Comparison of ENCODE assay signal across 18 cellular contexts in genomic region chr12:58206876-58207275, GRCh38.
DNase-seq lines count a peak whose midpoint lies in the region; TF ChIP-seq lines count a peak whose summit lies in the region.
"Had no signal": no experiment of that assay in that cellular context is flagged by ENCODE, and none has a peak within 500 bp of the region (broad histone marks: within the 10 kb centered on the region; RNA-seq: fewer than 3 reads in every experiment).

No MANE protein-coding gene starts in this region.

- H3K4me2 ChIP-seq in neural progenitor cell = peak overlapping the region; percentile 31
- H3K4me2 ChIP-seq: A549, BLaER1 had no signal

- peaks cover 14% of the 10 kb centered on the region for H3F3A ChIP-seq in neural progenitor cell (ENCODE audit: low read depth)

- H3K36me3 ChIP-seq in Caco-2 (ENCODE audit: control insufficient read depth, insufficient read depth, low read length) = no peaks in the 10 kb centered on the region
- no peaks in the 10 kb centered on the region for H3K36me3 ChIP-seq in WERI-Rb-1
- H3K36me3 ChIP-seq in neural progenitor cell = no peaks in the 10 kb centered on the region
- H3K36me3 ChIP-seq: BLaER1 had no signal

- H3K27ac Mint-ChIP-seq in Caco-2 (ENCODE audit: unreplicated experiment) (peak overlapping the region; percentile 7), neural progenitor cell (no peak overlapping the region)
- H3K27ac Mint-ChIP-seq: CD4-positive, alpha-beta memory T cell had no signal

- H2AFZ ChIP-seq in neural progenitor cell (replicated peaks) = no peak overlapping the region

- H3K27me3 Mint-ChIP-seq in Caco-2 (ENCODE audit: insufficient read depth, unreplicated experiment) (no peaks in the 10 kb centered on the region), neural progenitor cell (ENCODE audit: insufficient read depth, low read depth) (no peaks in the 10 kb centered on the region)

- no peak overlapping the region for H3K27ac ChIP-seq in WERI-Rb-1
- H3K27ac ChIP-seq in neural progenitor cell = peak overlapping the region; percentile 20
- H3K27ac ChIP-seq: 22Rv1, A549, BLaER1 had no signal

- H3K9me3 Mint-ChIP-seq in Caco-2 (ENCODE audit: unreplicated experiment) (peaks cover 24% of the 10 kb centered on the region), neural progenitor cell (peaks cover 2% of the 10 kb centered on the region)
- H3K9me3 Mint-ChIP-seq: CD4-positive, alpha-beta memory T cell; H9; IgD-negative memory B cell had no signal

- H3K4me1 ChIP-seq in Caco-2 = peaks cover 11% of the 10 kb centered on the region
- peaks cover 27% of the 10 kb centered on the region for H3K4me1 ChIP-seq in neural progenitor cell
- H3K4me1 ChIP-seq: A549 had no signal

- no peaks in the 10 kb centered on the region for H3K36me3 Mint-ChIP-seq in Caco-2 (ENCODE audit: insufficient read depth, unreplicated experiment)
- H3K36me3 Mint-ChIP-seq in neural progenitor cell = no peaks in the 10 kb centered on the region
- H3K36me3 Mint-ChIP-seq: CD14-positive monocyte; CD4-positive, alpha-beta memory T cell had no signal

- no TSS peak for BruUV-seq in Caco-2 (replicated peaks; lab: Mats Ljungman, UMichigan)

- DNase-seq in Caco-2 = peak; percentile 31 to 42
- DNase-seq in NCI-H82 (lab: John Stamatoyannopoulos, UW) = peak; percentile 97
- DNase-seq in WERI-Rb-1 = peak; percentile 49
- peak; percentile 32 for DNase-seq in neural progenitor cell (ENCODE audit: low spot score)
- DNase-seq in NCI-H1048 (lab: John Stamatoyannopoulos, UW) = no peak
- DNase-seq in SKM-1 treated with dmso at 0.1 percent for 144 hours (lab: John Stamatoyannopoulos, UW; ENCODE audit: unreplicated experiment) = no peak
- no peak for DNase-seq in medulla oblongata (ENCODE audit: extremely low spot score)
- DNase-seq: Calu3; CD4-positive, alpha-beta memory T cell; DMS79 treated with DMSO at 0.1 percent for 48 hours; GF-D8; GOT3; H9 had no signal

- no peak overlapping the region for H3K4me3 Mint-ChIP-seq in Caco-2 (ENCODE audit: unreplicated experiment)
- no peak overlapping the region for H3K4me3 Mint-ChIP-seq in neural progenitor cell
- H3K4me3 Mint-ChIP-seq: CD14-positive monocyte; CD4-positive, alpha-beta memory T cell; H9; IgD-negative memory B cell had no signal

- POLR2A ChIA-PET in Caco-2 (lab: Charles Lee) = no interaction called here

- H3K27me3 ChIP-seq in Caco-2 (replicated peaks; ENCODE audit: control insufficient read depth, insufficient read depth, low read length) = no peaks in the 10 kb centered on the region
- H3K27me3 ChIP-seq in WERI-Rb-1 (ENCODE audit: insufficient read depth, low read depth, severe bottlenecking) = no peaks in the 10 kb centered on the region
- H3K27me3 ChIP-seq in neural progenitor cell = no peaks in the 10 kb centered on the region
- H3K27me3 ChIP-seq: BLaER1 had no signal

- H3K79me2 ChIP-seq in neural progenitor cell (ENCODE audit: low read depth) = no peaks in the 10 kb centered on the region

- intact Hi-C loops in Caco-2 (cut with micrococcal nuclease; ENCODE audit: unreplicated experiment) = loop anchor here (1.0 kb wide), 1 partner anchor 18 kb away; no protein-coding TSS in a partner anchor

- H3K9ac ChIP-seq in neural progenitor cell = no peak overlapping the region
- H3K9ac ChIP-seq: BLaER1 had no signal

- CTCF ChIA-PET in Caco-2 (lab: Charles Lee) = no interaction called here

- no peaks in the 10 kb centered on the region for H3K9me3 ChIP-seq in Caco-2
- H3K9me3 ChIP-seq in WERI-Rb-1 (ENCODE audit: severe bottlenecking) = peaks cover 2% of the 10 kb centered on the region
- no peaks in the 10 kb centered on the region for H3K9me3 ChIP-seq in neural progenitor cell (ENCODE audit: low read depth)
- H3K9me3 ChIP-seq: A549 had no signal

- TF ChIP-seq CTCF in Caco-2 (IDR thresholded peaks at IDR 0.05; ENCODE audit: insufficient read depth in 1 of 2, low read depth in 1 of 2, low read length in 1 of 2, severe bottlenecking in 1 of 2, unreplicated experiment in 1 of 2) (no peak), WERI-Rb-1 (IDR thresholded peaks at IDR 0.05; ENCODE audit: low read depth, low read length) (no peak), neural progenitor cell (IDR thresholded peaks at IDR 0.05) (no peak)

- H3K4me3 ChIP-seq in Caco-2 (ENCODE audit: low read depth, low read length) (no peak overlapping the region), WERI-Rb-1 (ENCODE audit: low read depth, low read length) (no peak overlapping the region), neural progenitor cell (no peak overlapping the region)
- H3K4me3 ChIP-seq: A549, BLaER1 had no signal

- H3K4me1 Mint-ChIP-seq in Caco-2 (ENCODE audit: low read depth, unreplicated experiment) = peaks cover 7% of the 10 kb centered on the region
- no peaks in the 10 kb centered on the region for H3K4me1 Mint-ChIP-seq in neural progenitor cell
- H3K4me1 Mint-ChIP-seq: CD14-positive monocyte; CD4-positive, alpha-beta memory T cell had no signal

- H4K20me1 ChIP-seq in neural progenitor cell (ENCODE audit: low read depth) = no peaks in the 10 kb centered on the region
- H4K20me1 ChIP-seq: BLaER1 had no signal

Comparison
In these comparisons a context has a peak if more than half of its experiments do, and no peak if none do; other contexts are left out.
1. DNase-seq: peak in Caco-2 (2 of 2), NCI-H82 (single experiment), WERI-Rb-1 (single experiment) and neural progenitor cell (single experiment); none in NCI-H1048 (single experiment), SKM-1 treated with dmso at 0.1 percent for 144 hours (single experiment) and medulla oblongata (single experiment).